Comparison of ENCODE assay signal across 8 cellular contexts in genomic region chr13:112587359-112587766, GRCh38.
DNase-seq lines count a peak whose midpoint lies in the region; ATAC-seq and TF ChIP-seq lines count a peak whose summit lies in the region.

No MANE protein-coding gene starts in this region.

- peak overlapping the region; percentile 99 for H3K27ac ChIP-seq in 22Rv1

- DNase-seq in NCI-H2081 treated with DMSO at 0.1 percent for 48 hours (lab: John Stamatoyannopoulos, UW) = peak; percentile 53
- DNase-seq in activated CD4-positive, CD25-positive, alpha-beta regulatory T cell (lab: John Stamatoyannopoulos, UW) = peak; percentile 22 to 29 (median 23)
- DNase-seq in cerebellar cortex (ENCODE audit: low spot score) = peak; percentile 45
- DNase-seq in kidney tubule cell (ENCODE audit: low spot score) = peak; percentile 88
- peak; percentile 27 to 49 for DNase-seq in stimulated activated CD4-positive, alpha-beta T cell treated with anti-CD3 and anti-CD28 coated beads, Interleukin-1b, Interleukin-23, amount 100 ng/mL, for 1 hour (ENCODE audit: low read depth in 2 of 2)

- peak; percentile 57 for ATAC-seq in GM18498 (IDR thresholded peaks at IDR 0.05; ENCODE audit: unreplicated experiment)
- peak; percentile 39 for ATAC-seq in HG02938 (IDR thresholded peaks at IDR 0.05; ENCODE audit: unreplicated experiment)

- TF ChIP-seq CTCF in 22Rv1 (IDR thresholded peaks at IDR 0.05) = peak; percentile 22

Comparison
In these comparisons a context has a peak if more than half of its experiments do, and no peak if none do; other contexts are left out.
1. Peak in every context shown above with its lines: DNase-seq, ATAC-seq and H3K27ac ChIP-seq.
2. DNase-seq: peak in every context shown above with its lines; median percentile 88 in kidney tubule cell; 53 in NCI-H2081 treated with DMSO at 0.1 percent for 48 hours; 45 in cerebellar cortex; 38 in stimulated activated CD4-positive, alpha-beta T cell treated with anti-CD3 and anti-CD28 coated beads, Interleukin-1b, Interleukin-23, amount 100 ng/mL, for 1 hour; 23 in activated CD4-positive, CD25-positive, alpha-beta regulatory T cell.